ENCODE assay signal across 8 cellular contexts in the genomic region with DNA sequence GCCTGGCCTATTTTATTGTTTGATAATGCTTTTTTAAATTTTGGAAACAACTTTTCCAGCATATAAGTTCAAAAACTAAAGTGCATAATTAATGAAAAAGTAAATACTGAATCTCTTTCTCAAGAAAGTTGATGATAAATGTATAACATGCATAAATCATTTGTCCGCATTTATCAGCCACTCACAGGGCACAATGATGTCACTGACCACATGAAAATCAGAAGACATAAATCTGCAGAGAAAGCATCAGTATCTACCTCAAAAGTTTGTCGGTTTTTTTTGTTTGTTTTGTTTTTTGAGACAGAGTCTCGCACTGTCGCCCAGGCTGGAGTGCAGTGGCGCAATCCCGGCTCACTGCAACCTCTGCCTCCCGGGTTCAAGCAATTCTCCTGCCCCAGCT.
"Had no signal": no experiment of that assay in that cellular context is flagged by ENCODE, and none has a peak within 500 bp of the region (broad histone marks: within the 10 kb centered on the region; RNA-seq: fewer than 3 reads in every experiment).

No MANE protein-coding gene starts in this region.

- FAIRE-seq: G401.6, GM12878, GM12891, GM12892, GM18507, GM19239 had no signal

- ATAC-seq: GM12878 had no signal

- DNase-seq: GDM1, GF-D8 had no signal

- H3K4me3 ChIP-seq: GM12878 had no signal
